ENCODE assay signal across 8 cellular contexts in the genomic region with DNA sequence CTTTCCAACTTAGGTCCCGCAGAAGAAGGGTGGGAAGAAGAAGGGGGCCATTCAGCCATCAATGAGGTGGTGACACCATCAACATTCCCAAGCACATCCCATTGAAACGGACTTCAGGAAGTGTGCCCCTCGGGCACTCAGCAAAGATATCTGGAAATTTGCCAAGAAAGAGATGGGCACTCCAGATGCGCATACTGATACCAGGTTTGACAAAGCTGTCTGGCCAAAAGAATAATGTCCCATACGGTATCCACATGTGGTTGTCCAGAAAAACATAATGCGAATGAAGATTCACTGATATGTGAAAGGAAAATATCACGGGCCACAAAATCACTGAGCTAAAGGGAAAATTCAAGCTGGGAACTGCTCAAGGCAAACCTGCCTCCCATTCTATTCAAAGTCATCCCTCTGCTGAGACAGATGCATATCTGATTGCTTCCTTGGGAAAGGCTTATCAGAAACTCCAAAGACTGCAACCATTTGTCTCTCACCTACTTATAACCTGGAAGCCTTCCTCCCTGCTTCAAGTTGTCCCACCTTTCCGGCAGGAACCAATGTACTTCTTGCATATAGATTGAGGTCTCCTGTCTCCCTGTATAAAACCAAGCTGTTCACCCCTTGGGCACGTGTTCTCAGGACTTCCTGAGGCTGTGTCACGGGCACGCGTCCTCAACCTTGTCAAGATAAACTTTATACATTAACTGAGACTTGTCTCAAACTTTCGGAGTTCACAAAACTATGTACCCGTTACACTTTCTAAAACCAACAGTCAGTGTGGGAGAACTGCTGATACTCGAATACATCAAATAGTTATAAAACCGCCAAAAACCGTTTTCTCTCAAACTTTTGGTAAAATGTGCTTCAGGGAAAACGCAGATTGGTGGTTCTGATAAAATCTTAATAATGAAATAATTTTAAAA. TPM values are rescaled to one million over a fixed set of nuclear protein-coding genes. Genes with fewer than 3 reads are reported as not detected.
A peak's percentile ranks its signal among the peaks of the same experiment; 100 is the strongest.
DNase-seq lines count a peak whose midpoint lies in the region; ATAC-seq and TF ChIP-seq lines count a peak whose summit lies in the region.

No MANE protein-coding gene starts in this region.

- H3K4me3 ChIP-seq in GM08714 (ENCODE audit: low read length), result peak overlapping the region; percentile 89
- H3K4me3 ChIP-seq in PC-3 (ENCODE audit: low read length), result peak overlapping the region; percentile 95
- peak overlapping the region; percentile 80 for H3K4me3 ChIP-seq in endodermal cell (ENCODE audit: low read length)

- H3K9me3 ChIP-seq in PC-3 (ENCODE audit: low read length) (no peaks in the 10 kb centered on the region), endodermal cell (ENCODE audit: control insufficient read depth, low read length) (peaks cover 46% of the 10 kb centered on the region)

- H3K79me2 ChIP-seq in PC-3 (ENCODE audit: low read length), result peaks cover 51% of the 10 kb centered on the region

- no peak for TF ChIP-seq CTCF in PC-3 (conservative IDR thresholded peaks at IDR 0.05; ENCODE audit: low read depth, low read length)
- no peak for TF ChIP-seq CTCF in endodermal cell (conservative IDR thresholded peaks at IDR 0.05)

- H3K27ac ChIP-seq in PC-3 (ENCODE audit: low read length) (peak overlapping the region; percentile 69), endodermal cell (ENCODE audit: low read depth, low read length) (no peak overlapping the region)

- peaks cover 18% of the 10 kb centered on the region for H3K4me1 Mint-ChIP-seq in endodermal cell

- no TSS peak for BruUV-seq in PC-3 (replicated peaks; lab: Mats Ljungman, UMichigan)

- DNase-seq in PC-3 (peak; percentile 2), endodermal cell (peak; percentile 71), pons (ENCODE audit: low spot score) (peak; percentile 20), activated gamma-delta T cell (lab: John Stamatoyannopoulos, UW) (no peak), iPS-NIHi11 (ENCODE audit: low spot score) (no peak), inferior parietal cortex (ENCODE audit: extremely low spot score) (no peak), iPS-NIHi7 (ENCODE audit: extremely low spot score) (no peak)

- no peaks in the 10 kb centered on the region for H3K27me3 Mint-ChIP-seq in endodermal cell (ENCODE audit: insufficient read depth)

- H3K36me3 ChIP-seq in PC-3 (ENCODE audit: low read depth, low read length) (no peaks in the 10 kb centered on the region), endodermal cell (ENCODE audit: control insufficient read depth, insufficient read depth, low read length) (peaks cover 4% of the 10 kb centered on the region)

- POLR2A ChIA-PET in PC-3 (lab: Charles Lee; ENCODE audit: unreplicated experiment), result interaction anchor here (0.5 to 0.6 kb wide), 2 partner anchors 45 to 646 kb away, joined by 5 to 12 read pairs; no protein-coding TSS in a partner anchor

- H3K27me3 ChIP-seq in PC-3 (ENCODE audit: low read length), result no peaks in the 10 kb centered on the region
- H3K27me3 ChIP-seq in endodermal cell (ENCODE audit: control insufficient read depth, insufficient read depth, low read length, poor library complexity, severe bottlenecking), result no peaks in the 10 kb centered on the region

- peaks cover 43% of the 10 kb centered on the region for H3K9me3 Mint-ChIP-seq in endodermal cell

- no peak for ATAC-seq in PC-3

- no peaks in the 10 kb centered on the region for H3K9me2 ChIP-seq in PC-3 (replicated peaks; ENCODE audit: low read length)

- peak overlapping the region; percentile 44 for H3K27ac Mint-ChIP-seq in endodermal cell

- H3K4me2 ChIP-seq in PC-3 (ENCODE audit: low read length), result peak overlapping the region; percentile 87

- H2AFZ ChIP-seq in PC-3 (ENCODE audit: low read length), result peak overlapping the region; percentile 82

- peaks cover 24% of the 10 kb centered on the region for H4K20me1 ChIP-seq in PC-3 (ENCODE audit: low read length)

- H3K9ac ChIP-seq in PC-3 (ENCODE audit: low read length) (peak overlapping the region; percentile 72), endodermal cell (ENCODE audit: extremely low read depth, low read length, poor library complexity, severe bottlenecking) (peak overlapping the region; percentile 70)

- peaks cover 54% of the 10 kb centered on the region for H3K4me1 ChIP-seq in PC-3 (ENCODE audit: insufficient read depth, low read length)
- no peaks in the 10 kb centered on the region for H3K4me1 ChIP-seq in endodermal cell (ENCODE audit: control insufficient read depth, insufficient read depth, low read length)

- peak overlapping the region; percentile 81 for H3K4me3 Mint-ChIP-seq in endodermal cell

- H3F3A ChIP-seq in PC-3 (ENCODE audit: low read length, unreplicated experiment), result no peaks in the 10 kb centered on the region

- peaks cover 36% of the 10 kb centered on the region for H3K36me3 Mint-ChIP-seq in endodermal cell (ENCODE audit: low read depth)

- CTCF ChIA-PET in PC-3 (lab: Charles Lee), result no interaction called here

- WGBS in endodermal cell (ENCODE audit: insufficient coverage in 1 of 2, insufficient read length in 1 of 2), 2 experiments, result 61 to 69% methylated on average over 14 to 17 of the region's 18 CpGs

- intact Hi-C loops in PC-3 (cut with micrococcal nuclease), result no loop called here

RNA-seq across cellular contexts. Expression of a gene that starts 1.3 kb away (rescaled TPM):
- total RNA-seq in PC-3 (2014; rRNA removed) (45.8 and 66.3 TPM in 2 replicates), endodermal cell (10 to 100 TPM; 24.7 to 27.3 TPM)
- 29.9 TPM for polyA plus RNA-seq in endodermal cell (2013, experiment 1 of 2)
- polyA plus RNA-seq in endodermal cell (2013, experiment 2 of 2), result 27.3 TPM

Comparison
In these comparisons a context has a peak if more than half of its experiments do, and no peak if none do; other contexts are left out.
1. DNase-seq: peak in PC-3 (single experiment), endodermal cell (single experiment) and pons (single experiment); none in activated gamma-delta T cell (single experiment), iPS-NIHi11 (single experiment), inferior parietal cortex (single experiment) and iPS-NIHi7 (single experiment).
2. Peak in every context shown above with its lines, with median percentiles within 50 percentile points of each other: H3K4me3 ChIP-seq.